ENCODE assay signal across 23 cellular contexts in the genomic region with DNA sequence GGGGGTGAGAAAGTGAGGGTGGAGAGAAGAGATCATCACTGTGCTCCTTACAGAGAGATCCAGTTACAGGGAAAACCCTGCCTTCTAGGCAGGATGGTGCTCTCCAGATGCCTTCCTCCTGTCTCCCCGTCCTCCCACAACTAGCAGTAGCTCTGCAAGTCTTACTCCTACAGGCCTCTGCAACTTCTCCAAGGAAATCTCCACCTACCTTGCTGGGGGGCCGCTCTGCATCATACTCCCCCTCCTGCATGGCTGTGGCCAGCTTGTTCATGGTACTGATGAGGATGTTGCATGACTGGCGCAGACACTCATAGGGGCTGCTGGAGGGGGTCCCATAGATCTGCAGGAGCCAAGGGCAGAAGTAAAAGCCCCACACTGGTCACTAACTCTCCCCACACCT. TPM values are rescaled to one million over a fixed set of nuclear protein-coding genes. Genes with fewer than 3 reads are reported as not detected.
DNase-seq lines count a peak whose midpoint lies in the region; ATAC-seq, FAIRE-seq and TF ChIP-seq lines count a peak whose summit lies in the region.
"Had no signal": no experiment of that assay in that cellular context is flagged by ENCODE, and none has a peak within 500 bp of the region (broad histone marks: within the 10 kb centered on the region; RNA-seq: fewer than 3 reads in every experiment).

No MANE protein-coding gene starts in this region.

- H3K4me1 Mint-ChIP-seq in naive thymus-derived CD4-positive, alpha-beta T cell: peaks cover 0 to 3% (median 0%) of the 10 kb centered on the region in 7 donors

- peaks cover 20% of the 10 kb centered on the region for H3K4me1 ChIP-seq in left ventricle myocardium inferior
- H3K4me1 ChIP-seq in PC-3 (ENCODE audit: insufficient read depth, low read length): no peaks in the 10 kb centered on the region
- no peaks in the 10 kb centered on the region for H3K4me1 ChIP-seq in endothelial cell of umbilical vein (ENCODE audit: control insufficient read depth, extremely low read depth, insufficient read depth, low read length)
- no peaks in the 10 kb centered on the region for H3K4me1 ChIP-seq in naive thymus-derived CD4-positive, alpha-beta T cell (ENCODE audit: control insufficient read depth in 2 of 2, insufficient read depth in 2 of 2, low read length in 2 of 2)
- H3K4me1 ChIP-seq: A549 had no signal

- H3K9me3 Mint-ChIP-seq in naive thymus-derived CD4-positive, alpha-beta T cell: no peaks in the 10 kb centered on the region
- H3K9me3 Mint-ChIP-seq: CD4-positive, CD25-positive, alpha-beta regulatory T cell; HFFc6 had no signal

- H3F3A ChIP-seq in PC-3 (ENCODE audit: low read length, unreplicated experiment): no peaks in the 10 kb centered on the region

- no peaks in the 10 kb centered on the region for H3K27me3 Mint-ChIP-seq in naive thymus-derived CD4-positive, alpha-beta T cell
- H3K27me3 Mint-ChIP-seq: CD4-positive, CD25-positive, alpha-beta regulatory T cell had no signal

- H2AFZ ChIP-seq in PC-3 (ENCODE audit: low read length) (no peak overlapping the region), endothelial cell of umbilical vein (ENCODE audit: low read depth, low read length) (no peak overlapping the region)

- BruUV-seq in PC-3 (replicated peaks; lab: Mats Ljungman, UMichigan) (TSS peak; percentile 35), endothelial cell of umbilical vein (replicated peaks; lab: Mats Ljungman, UMichigan) (TSS peak; percentile 55)

- no peak for ATAC-seq in Right ventricle myocardium superior (ENCODE audit: poor library complexity)
- ATAC-seq in PC-3: no peak
- ATAC-seq in GM21447 (IDR thresholded peaks at IDR 0.05; ENCODE audit: unreplicated experiment): no peak
- no peak for ATAC-seq in naive thymus-derived CD4-positive, alpha-beta T cell
- ATAC-seq: A549, GM12878 had no signal

- H3K9ac ChIP-seq in PC-3 (ENCODE audit: low read length) (no peak overlapping the region), endothelial cell of umbilical vein (replicated peaks; ENCODE audit: extremely low read depth, insufficient read depth, low read length) (no peak overlapping the region)

- H3K79me2 ChIP-seq in PC-3 (ENCODE audit: low read length): no peaks in the 10 kb centered on the region
- no peaks in the 10 kb centered on the region for H3K79me2 ChIP-seq in endothelial cell of umbilical vein (ENCODE audit: control insufficient read depth, insufficient read depth, low read length)

- H3K4me3 ChIP-seq in left ventricle myocardium inferior: no peak overlapping the region
- H3K4me3 ChIP-seq in PC-3 (ENCODE audit: low read length): no peak overlapping the region
- H3K4me3 ChIP-seq in endothelial cell of umbilical vein (replicated peaks in 1 of 3; ENCODE audit: insufficient read depth in 1 of 3, low read depth in 1 of 3, low read length in 3 of 3): no peak overlapping the region
- no peak overlapping the region for H3K4me3 ChIP-seq in naive thymus-derived CD4-positive, alpha-beta T cell (ENCODE audit: low read length)
- H3K4me3 ChIP-seq: A549, GM12878, MG63 had no signal

- H3K9me1 ChIP-seq in endothelial cell of umbilical vein (replicated peaks; ENCODE audit: control insufficient read depth, extremely low read depth, insufficient read depth, low read length): no peaks in the 10 kb centered on the region

- no peaks in the 10 kb centered on the region for H3K9me3 ChIP-seq in left ventricle myocardium inferior (replicated peaks)
- H3K9me3 ChIP-seq in PC-3 (ENCODE audit: low read length): no peaks in the 10 kb centered on the region
- no peaks in the 10 kb centered on the region for H3K9me3 ChIP-seq in endothelial cell of umbilical vein (replicated peaks; ENCODE audit: control insufficient read depth, insufficient read depth, low read length)
- no peaks in the 10 kb centered on the region for H3K9me3 ChIP-seq in naive thymus-derived CD4-positive, alpha-beta T cell (ENCODE audit: control insufficient read depth in 2 of 3, low read length in 3 of 3)
- H3K9me3 ChIP-seq: A549, MG63 had no signal

- FAIRE-seq in endothelial cell of umbilical vein (lab: Jason Lieb, UNC): no peak
- FAIRE-seq: A549, GM12878 had no signal

- intact Hi-C loops in left ventricle myocardium inferior (cut with micrococcal nuclease) (no loop called here), Right ventricle myocardium superior (cut with DNase I) (no loop called here), PC-3 (cut with micrococcal nuclease) (no loop called here), endothelial cell of umbilical vein (cut with micrococcal nuclease) (no loop called here)
- intact Hi-C loops in naive thymus-derived CD4-positive, alpha-beta T cell (cut with micrococcal nuclease): no loop called here

- DNase-seq in left ventricle myocardium inferior: no peak
- no peak for DNase-seq in Right ventricle myocardium superior
- no peak for DNase-seq in PC-3
- no peak for DNase-seq in endothelial cell of umbilical vein (ENCODE audit: low read depth, low spot score)
- DNase-seq in naive thymus-derived CD4-positive, alpha-beta T cell: no peak
- no peak for DNase-seq in activated CD8-positive, alpha-beta memory T cell treated with anti-CD3 and anti-CD28 coated beads, Interleukin-2, amount 50 U/mL, for 48 hours
- DNase-seq: CD4-positive, CD25-positive, alpha-beta regulatory T cell; DMS 273 treated with DMSO at 0.1 percent for 48 hours; DMS79 treated with DMSO at 0.1 percent for 48 hours; H7; HFFc6; Kasumi-1; MG63; NCI-H1092; NCI-H1436; NCI-H187 treated with DMSO at 0.1 percent for 48 hours; NCI-H226; NCI-H510A treated with DMSO at 0.1 percent for 48 hours; NCI-H748 treated with DMSO at 0.1 percent for 48 hours; SHP77 had no signal

- TF ChIP-seq CTCF in left ventricle myocardium inferior (IDR thresholded peaks at IDR 0.05; ENCODE audit: borderline replicate concordance) (no peak), PC-3 (conservative IDR thresholded peaks at IDR 0.05; ENCODE audit: low read depth, low read length) (no peak), endothelial cell of umbilical vein (IDR thresholded peaks at IDR 0.05; ENCODE audit: extremely low read depth in 1 of 2, insufficient read depth in 1 of 2, low read depth in 1 of 2, low read length in 2 of 2) (no peak)

- H3K36me3 ChIP-seq in left ventricle myocardium inferior (peaks cover 100% of the 10 kb centered on the region), PC-3 (ENCODE audit: low read depth, low read length) (peaks cover 39% of the 10 kb centered on the region), endothelial cell of umbilical vein (ENCODE audit: control insufficient read depth in 2 of 2, extremely low read depth in 1 of 2, insufficient read depth in 2 of 2, low read length in 2 of 2) (peaks cover 21 to 93% of the 10 kb centered on the region in 2 experiments)
- H3K36me3 ChIP-seq in naive thymus-derived CD4-positive, alpha-beta T cell (ENCODE audit: control insufficient read depth in 2 of 3, insufficient read depth in 3 of 3, low read length in 3 of 3): peaks cover 45 to 100% (median 50%) of the 10 kb centered on the region in 3 experiments

- peak overlapping the region in 2 of 9 donors; percentile 14 to 71 for H3K27ac Mint-ChIP-seq in naive thymus-derived CD4-positive, alpha-beta T cell
- H3K27ac Mint-ChIP-seq: HFFc6 had no signal

- no peaks in the 10 kb centered on the region for H3K9me2 ChIP-seq in PC-3 (replicated peaks; ENCODE audit: low read length)

- H3K36me3 Mint-ChIP-seq in naive thymus-derived CD4-positive, alpha-beta T cell: peaks cover 29 to 83% (median 49%) of the 10 kb centered on the region in 5 donors

- dilution Hi-C loops in endothelial cell of umbilical vein (cut with MboI; ENCODE audit: extremely low pct_ligation_motif_present, low sequenced_read_pairs): no loop called here

- H3K4me3 Mint-ChIP-seq in naive thymus-derived CD4-positive, alpha-beta T cell: no peak overlapping the region
- H3K4me3 Mint-ChIP-seq: CD4-positive, CD25-positive, alpha-beta regulatory T cell; HFFc6 had no signal

- POLR2A ChIA-PET in PC-3 (lab: Charles Lee; ENCODE audit: unreplicated experiment): no interaction called here
- POLR2A ChIA-PET in endothelial cell of umbilical vein (lab: Charles Lee): no interaction called here
- POLR2A ChIA-PET in naive thymus-derived CD4-positive, alpha-beta T cell (lab: Charles Lee): no interaction called here

- H3K27ac ChIP-seq in left ventricle myocardium inferior (replicated peaks): peak overlapping the region; percentile 80
- H3K27ac ChIP-seq in PC-3 (ENCODE audit: low read length): no peak overlapping the region
- no peak overlapping the region for H3K27ac ChIP-seq in endothelial cell of umbilical vein (ENCODE audit: insufficient read depth, low read depth, low read length)
- H3K27ac ChIP-seq in naive thymus-derived CD4-positive, alpha-beta T cell (ENCODE audit: low read depth, low read length): no peak overlapping the region
- H3K27ac ChIP-seq: A549 had no signal

- H4K20me1 ChIP-seq in PC-3 (ENCODE audit: low read length): no peaks in the 10 kb centered on the region
- H4K20me1 ChIP-seq in endothelial cell of umbilical vein (replicated peaks; ENCODE audit: control insufficient read depth, extremely low read depth, insufficient read depth, low read length): no peaks in the 10 kb centered on the region

- CTCF ChIA-PET in PC-3 (lab: Charles Lee): no interaction called here
- CTCF ChIA-PET in endothelial cell of umbilical vein (lab: Charles Lee): no interaction called here
- CTCF ChIA-PET in naive thymus-derived CD4-positive, alpha-beta T cell (lab: Charles Lee): no interaction called here

- H3K4me2 ChIP-seq in PC-3 (ENCODE audit: low read length) (no peak overlapping the region), endothelial cell of umbilical vein (ENCODE audit: insufficient read depth, low read length) (no peak overlapping the region)
- H3K4me2 ChIP-seq: A549 had no signal

- no peak for TF ChIP-seq POLR2A in endothelial cell of umbilical vein (IDR thresholded peaks at IDR 0.05; ENCODE audit: low read depth, low read length)

- H3K27me3 ChIP-seq in left ventricle myocardium inferior (ENCODE audit: low read depth): no peaks in the 10 kb centered on the region
- no peaks in the 10 kb centered on the region for H3K27me3 ChIP-seq in PC-3 (ENCODE audit: low read length)
- H3K27me3 ChIP-seq in endothelial cell of umbilical vein (ENCODE audit: control insufficient read depth in 2 of 2, insufficient read depth in 2 of 2, low read length in 2 of 2): no peaks in the 10 kb centered on the region
- H3K27me3 ChIP-seq in naive thymus-derived CD4-positive, alpha-beta T cell (ENCODE audit: control insufficient read depth in 2 of 2, insufficient read depth in 2 of 2, low read length in 2 of 2): no peaks in the 10 kb centered on the region
- H3K27me3 ChIP-seq: MG63 had no signal

RNA-seq across cellular contexts. Expression of gene DCTN1, which starts 14.1 kb away (rescaled TPM):
- total RNA-seq in left ventricle myocardium inferior: 201 TPM
- 149 TPM for total RNA-seq in Right ventricle myocardium superior
- 67.8 and 91.0 TPM in 2 replicates for total RNA-seq in PC-3 (2014; rRNA removed)
- 165 and 170 TPM in 2 replicates for total RNA-seq in endothelial cell of umbilical vein
- 120 and 130 TPM in 2 replicates for polyA plus RNA-seq in endothelial cell of umbilical vein
- 110 and 121 TPM in 2 replicates for polyA plus RNA-seq in endothelial cell of umbilical vein (2011; cell fraction: cytosol; rRNA removed)
- polyA plus RNA-seq in endothelial cell of umbilical vein (2011; cell fraction: nucleus; rRNA removed): 166 and 178 TPM in 2 replicates
- 149 and 151 TPM in 2 replicates for polyA plus RNA-seq in endothelial cell of umbilical vein (2012)
- polyA minus RNA-seq in endothelial cell of umbilical vein: 220 and 227 TPM in 2 replicates
- 83.8 TPM for polyA minus RNA-seq in endothelial cell of umbilical vein (2011; cell fraction: cytosol; rRNA and poly(A)+ RNA removed)
- polyA minus RNA-seq in endothelial cell of umbilical vein (2011; cell fraction: nucleus; rRNA and poly(A)+ RNA removed): 58.7 and 74.9 TPM in 2 replicates
- total RNA-seq in naive thymus-derived CD4-positive, alpha-beta T cell: 100 to 1,000 TPM in 2 of 5 experiments, 10 to 100 TPM in 3; 73.6 to 113 (median 98.5) TPM
- 10 to 100 TPM; 52.1 to 77.2 TPM for polyA plus RNA-seq in naive thymus-derived CD4-positive, alpha-beta T cell

RNA-seq across cellular contexts. Expression of gene SLC4A5, which starts 22.8 kb away (rescaled TPM):
- 2.3 TPM for total RNA-seq in left ventricle myocardium inferior
- 1.3 TPM for total RNA-seq in Right ventricle myocardium superior
- 0.40 and 2.4 TPM in 2 replicates for total RNA-seq in PC-3 (2014; rRNA removed)
- 0.97 and 1.2 TPM in 2 replicates for total RNA-seq in endothelial cell of umbilical vein
- 0.12 and 0.21 TPM in 2 replicates for polyA plus RNA-seq in endothelial cell of umbilical vein
- 0.08 and 0.12 TPM in 2 replicates for polyA plus RNA-seq in endothelial cell of umbilical vein (2011; cell fraction: cytosol; rRNA removed)
- polyA plus RNA-seq in endothelial cell of umbilical vein (2011; cell fraction: nucleus; rRNA removed): 0.37 and 2.0 TPM in 2 replicates
- polyA plus RNA-seq in endothelial cell of umbilical vein (2012): 0.28 and 0.44 TPM in 2 replicates
- polyA minus RNA-seq in endothelial cell of umbilical vein: 0.59 and 0.61 TPM in 2 replicates
- not detected for polyA minus RNA-seq in endothelial cell of umbilical vein (2011; cell fraction: cytosol; rRNA and poly(A)+ RNA removed)
- 1.2 and 2.2 TPM in 2 replicates for polyA minus RNA-seq in endothelial cell of umbilical vein (2011; cell fraction: nucleus; rRNA and poly(A)+ RNA removed)
- total RNA-seq in naive thymus-derived CD4-positive, alpha-beta T cell: 10 to 100 TPM in 4 of 5 experiments, 1 to 10 TPM in 1; 2.0 to 20.8 (median 18.5) TPM
- polyA plus RNA-seq in naive thymus-derived CD4-positive, alpha-beta T cell: 1 to 10 TPM in 1 of 2 donors, under 1 TPM in 1; 0.59 to 3.3 TPM

RNA-seq across cellular contexts. Expression of gene C2orf81, which starts 55.4 kb away (rescaled TPM):
- total RNA-seq in left ventricle myocardium inferior: 0.82 TPM
- 0.62 TPM for total RNA-seq in Right ventricle myocardium superior
- 1.6 and 2.4 TPM in 2 replicates for total RNA-seq in PC-3 (2014; rRNA removed)
- total RNA-seq in endothelial cell of umbilical vein: 0.51 and 0.71 TPM in 2 replicates
- 0.16 and 0.17 TPM in 2 replicates for polyA plus RNA-seq in endothelial cell of umbilical vein
- 0.07 and 0.13 TPM in 2 replicates for polyA plus RNA-seq in endothelial cell of umbilical vein (2011; cell fraction: cytosol; rRNA removed)
- 0.17 TPM in 1 of 2 replicates, not detected in the other for polyA plus RNA-seq in endothelial cell of umbilical vein (2011; cell fraction: nucleus; rRNA removed)
- polyA plus RNA-seq in endothelial cell of umbilical vein (2012): 0.12 and 0.40 TPM in 2 replicates
- not detected in 2 replicates for polyA minus RNA-seq in endothelial cell of umbilical vein
- 1.0 TPM for polyA minus RNA-seq in endothelial cell of umbilical vein (2011; cell fraction: cytosol; rRNA and poly(A)+ RNA removed)
- polyA minus RNA-seq in endothelial cell of umbilical vein (2011; cell fraction: nucleus; rRNA and poly(A)+ RNA removed): not detected in 2 replicates
- total RNA-seq in naive thymus-derived CD4-positive, alpha-beta T cell: 10 to 100 TPM in 1 of 5 experiments, 1 to 10 TPM in 4; 4.3 to 10.5 (median 6.8) TPM
- polyA plus RNA-seq in naive thymus-derived CD4-positive, alpha-beta T cell: 1 to 10 TPM; 7.9 to 8.6 TPM

RNA-seq across cellular contexts. Expression of gene WDR54, which starts 55.5 kb away (rescaled TPM):
- total RNA-seq in left ventricle myocardium inferior (2.9 TPM), Right ventricle myocardium superior (2.2 TPM), PC-3 (2014; rRNA removed) (38.8 and 41.0 TPM in 2 replicates), endothelial cell of umbilical vein (21.7 and 24.9 TPM in 2 replicates)
- polyA plus RNA-seq in endothelial cell of umbilical vein: 46.3 and 53.0 TPM in 2 replicates
- 32.1 and 36.6 TPM in 2 replicates for polyA plus RNA-seq in endothelial cell of umbilical vein (2011; cell fraction: cytosol; rRNA removed)
- 25.6 and 29.4 TPM in 2 replicates for polyA plus RNA-seq in endothelial cell of umbilical vein (2011; cell fraction: nucleus; rRNA removed)
- 18.2 and 22.5 TPM in 2 replicates for polyA plus RNA-seq in endothelial cell of umbilical vein (2012)
- polyA minus RNA-seq in endothelial cell of umbilical vein: 32.4 and 35.7 TPM in 2 replicates
- 58.5 TPM for polyA minus RNA-seq in endothelial cell of umbilical vein (2011; cell fraction: cytosol; rRNA and poly(A)+ RNA removed)
- 5.0 and 5.5 TPM in 2 replicates for polyA minus RNA-seq in endothelial cell of umbilical vein (2011; cell fraction: nucleus; rRNA and poly(A)+ RNA removed)
- total RNA-seq in naive thymus-derived CD4-positive, alpha-beta T cell: 10 to 100 TPM; 26.5 to 78.5 (median 30.8) TPM
- 10 to 100 TPM; 38.8 to 68.2 TPM for polyA plus RNA-seq in naive thymus-derived CD4-positive, alpha-beta T cell
